ENCODE assay signal across 9 cellular contexts in genomic region chr16:27244363-27244755, GRCh38. TPM values are rescaled to one million over a fixed set of nuclear protein-coding genes. Genes with fewer than 3 reads are reported as not detected.
DNase-seq lines count a peak whose midpoint lies in the region; ATAC-seq and TF ChIP-seq lines count a peak whose summit lies in the region.
"Had no signal": no experiment of that assay in that cellular context is flagged by ENCODE, and none has a peak within 500 bp of the region (broad histone marks: within the 10 kb centered on the region; RNA-seq: fewer than 3 reads in every experiment).

No MANE protein-coding gene starts in this region.

- no peak overlapping the region for H3K9ac ChIP-seq in fibroblast of lung (ENCODE audit: insufficient read depth, low read length)

- H3K4me2 ChIP-seq in fibroblast of lung (ENCODE audit: extremely low read depth, insufficient read depth, low read length): no peak overlapping the region
- H3K4me2 ChIP-seq in OCI-LY7 (ENCODE audit: low read length): no peak overlapping the region

- ATAC-seq in GM21619 (IDR thresholded peaks at IDR 0.05; ENCODE audit: unreplicated experiment): no peak

- H3K4me3 Mint-ChIP-seq in CD8-positive, alpha-beta memory T cell: no peak overlapping the region

- H3K9me3 Mint-ChIP-seq in CD8-positive, alpha-beta memory T cell: no peaks in the 10 kb centered on the region

- peaks cover 29% of the 10 kb centered on the region for H3K4me1 ChIP-seq in CD8-positive, alpha-beta memory T cell (ENCODE audit: insufficient read depth, low read length)
- H3K4me1 ChIP-seq in fibroblast of lung (ENCODE audit: control insufficient read depth, extremely low read depth, insufficient read depth, low read length) (peaks cover 35% of the 10 kb centered on the region), OCI-LY7 (ENCODE audit: insufficient read depth, low read length, poor library complexity, severe bottlenecking) (no peaks in the 10 kb centered on the region)

- TF ChIP-seq CTCF in fibroblast of lung (conservative IDR thresholded peaks at IDR 0.05 in 1 of 2, IDR thresholded peaks at IDR 0.05 in 1 of 2; ENCODE audit: low read depth in 1 of 2, low read length in 2 of 2): no peak
- no peak for TF ChIP-seq CTCF in OCI-LY7 (conservative IDR thresholded peaks at IDR 0.05; ENCODE audit: low read length)

- no peaks in the 10 kb centered on the region for H3K9me3 ChIP-seq in CD8-positive, alpha-beta memory T cell (ENCODE audit: low read length)
- H3K9me3 ChIP-seq in fibroblast of lung (ENCODE audit: control insufficient read depth, insufficient read depth, low read depth, low read length) (no peaks in the 10 kb centered on the region), OCI-LY7 (ENCODE audit: low read length) (no peaks in the 10 kb centered on the region)

- POLR2A ChIA-PET in CD8-positive, alpha-beta memory T cell (lab: Charles Lee): interaction anchor here (0.7 to 1.1 kb wide), 2 partner anchors 39 to 50 kb away, joined by 3 read pairs; no protein-coding TSS in a partner anchor
- POLR2A ChIA-PET in OCI-LY7 (lab: Charles Lee): no interaction called here

- BruUV-seq in OCI-LY7 (replicated peaks; lab: Mats Ljungman, UMichigan): no TSS peak

- H3K9me2 ChIP-seq in OCI-LY7 (ENCODE audit: insufficient read depth, low read length): no peaks in the 10 kb centered on the region

- H3K27ac Mint-ChIP-seq in CD8-positive, alpha-beta memory T cell: peak overlapping the region in 6 of 8 donors; percentile 52 to 98 (median 73)

- H3K4me3 ChIP-seq in CD8-positive, alpha-beta memory T cell (ENCODE audit: low read length): no peak overlapping the region
- no peak overlapping the region for H3K4me3 ChIP-seq in fibroblast of lung (replicated peaks in 1 of 4; ENCODE audit: control extremely low read depth in 1 of 4, insufficient read depth in 1 of 4, low read depth in 3 of 4, low read length in 4 of 4)
- no peak overlapping the region for H3K4me3 ChIP-seq in skin epidermis
- no peak overlapping the region for H3K4me3 ChIP-seq in OCI-LY7 (ENCODE audit: low read depth, low read length, poor library complexity, severe bottlenecking)

- peaks cover 7 to 26% (median 12%) of the 10 kb centered on the region in 3 donors for H3K36me3 Mint-ChIP-seq in CD8-positive, alpha-beta memory T cell

- no peaks in the 10 kb centered on the region for H3K27me3 Mint-ChIP-seq in CD8-positive, alpha-beta memory T cell

- CTCF ChIA-PET in CD8-positive, alpha-beta memory T cell (lab: Charles Lee): interaction anchor here (0.6 to 3.4 kb wide), 3 partner anchors 10 to 123 kb away, joined by 3 to 28 read pairs (median 4); no protein-coding TSS in a partner anchor
- CTCF ChIA-PET in OCI-LY7 (lab: Charles Lee; ENCODE audit: unreplicated experiment): no interaction called here

- DNase-seq in CD8-positive, alpha-beta memory T cell: no peak
- peak; percentile 52 for DNase-seq in activated CD8-positive, alpha-beta memory T cell treated with anti-CD3 and anti-CD28 coated beads for 24 hours
- DNase-seq in fibroblast of lung (ENCODE audit: low read depth in 2 of 2) (no peak), OCI-M1 (lab: John Stamatoyannopoulos, UW) (no peak), OCI-LY7 (ENCODE audit: low spot score) (no peak)
- DNase-seq in central memory CD4-positive, alpha-beta T cell: no peak

- H3K36me3 ChIP-seq in CD8-positive, alpha-beta memory T cell (ENCODE audit: insufficient read depth, low read length): no peaks in the 10 kb centered on the region
- H3K36me3 ChIP-seq in fibroblast of lung (ENCODE audit: control insufficient read depth, insufficient read depth, low read length) (no peaks in the 10 kb centered on the region), OCI-LY7 (ENCODE audit: insufficient read depth, low read length) (peaks cover 10% of the 10 kb centered on the region; the same call in 1 of the 2 replicates)

- no peak overlapping the region for H3K27ac ChIP-seq in CD8-positive, alpha-beta memory T cell (ENCODE audit: low read depth, low read length)
- H3K27ac ChIP-seq in fibroblast of lung (ENCODE audit: insufficient read depth, low read length) (peak overlapping the region; percentile 78), skin epidermis (peak overlapping the region in 19 of 21 experiments; percentile 1 to 87 (median 70)), OCI-LY7 (ENCODE audit: low read depth, low read length, poor library complexity, severe bottlenecking) (no peak overlapping the region)
- H3K27ac ChIP-seq: epithelial cell of prostate had no signal

- peaks cover 45 to 77% (median 76%) of the 10 kb centered on the region in 3 donors for H3K4me1 Mint-ChIP-seq in CD8-positive, alpha-beta memory T cell

- no peaks in the 10 kb centered on the region for H3K27me3 ChIP-seq in CD8-positive, alpha-beta memory T cell (ENCODE audit: insufficient read depth, low read length, poor library complexity, severe bottlenecking)
- no peaks in the 10 kb centered on the region for H3K27me3 ChIP-seq in fibroblast of lung (ENCODE audit: control insufficient read depth, insufficient read depth, low read length)

- intact Hi-C loops in OCI-LY7 (cut with micrococcal nuclease; ENCODE audit: unreplicated experiment): no loop called here

- no peak overlapping the region for H2AFZ ChIP-seq in fibroblast of lung (ENCODE audit: low read length)
- no peak overlapping the region for H2AFZ ChIP-seq in OCI-LY7 (ENCODE audit: low read length)

- H3K79me2 ChIP-seq in fibroblast of lung (ENCODE audit: control insufficient read depth, insufficient read depth, low read length) (peaks cover 7% of the 10 kb centered on the region), OCI-LY7 (ENCODE audit: insufficient read depth, low read depth, low read length) (no peaks in the 10 kb centered on the region)

- H4K20me1 ChIP-seq in fibroblast of lung (ENCODE audit: control insufficient read depth, extremely low read depth, insufficient read depth, low read length): no peaks in the 10 kb centered on the region
- H4K20me1 ChIP-seq in OCI-LY7 (ENCODE audit: insufficient read depth, low read length): no peaks in the 10 kb centered on the region

RNA-seq across cellular contexts. Expression of gene NSMCE1, which starts 24.2 kb away (rescaled TPM):
- total RNA-seq in CD8-positive, alpha-beta memory T cell: 100 to 1,000 TPM; 103 to 114 TPM
- 132 TPM for polyA plus RNA-seq in CD8-positive, alpha-beta memory T cell
- total RNA-seq in fibroblast of lung: 124 and 142 TPM in 2 replicates
- 48.8 and 62.3 TPM in 2 replicates for polyA plus RNA-seq in fibroblast of lung
- polyA plus RNA-seq in fibroblast of lung (2012): 99.0 and 130 TPM in 2 replicates
- 141 and 163 TPM in 2 replicates for polyA minus RNA-seq in fibroblast of lung (ENCODE audit: low replicate concordance)
- total RNA-seq in OCI-LY7 (2014; rRNA removed; shearing (Covaris generic)): 51.1 and 52.1 TPM in 2 replicates
- total RNA-seq in OCI-LY7 (2022): 84.0 and 89.4 TPM in 2 replicates

RNA-seq across cellular contexts. Expression of gene KDM8, which starts 41.0 kb away (rescaled TPM):
- 10 to 100 TPM in 1 of 2 experiments, 1 to 10 TPM in 1; 9.1 to 10.8 TPM for total RNA-seq in CD8-positive, alpha-beta memory T cell
- 5.6 TPM for polyA plus RNA-seq in CD8-positive, alpha-beta memory T cell
- 1.8 and 3.6 TPM in 2 replicates for total RNA-seq in fibroblast of lung
- polyA plus RNA-seq in fibroblast of lung: 2.0 and 2.9 TPM in 2 replicates
- 2.9 and 3.8 TPM in 2 replicates for polyA plus RNA-seq in fibroblast of lung (2012)
- 7.1 and 8.2 TPM in 2 replicates for polyA minus RNA-seq in fibroblast of lung (ENCODE audit: low replicate concordance)
- total RNA-seq in OCI-LY7 (2014; rRNA removed; shearing (Covaris generic)): 12.4 and 14.2 TPM in 2 replicates
- 14.5 and 24.3 TPM in 2 replicates for total RNA-seq in OCI-LY7 (2022)

Comparison
In these comparisons a context has a peak if more than half of its experiments do, and no peak if none do; other contexts are left out.
1. H3K27ac ChIP-seq: peak in fibroblast of lung (single experiment) and skin epidermis (19 of 21); none in CD8-positive, alpha-beta memory T cell (single experiment) and OCI-LY7 (single experiment).